In the genomic region with DNA sequence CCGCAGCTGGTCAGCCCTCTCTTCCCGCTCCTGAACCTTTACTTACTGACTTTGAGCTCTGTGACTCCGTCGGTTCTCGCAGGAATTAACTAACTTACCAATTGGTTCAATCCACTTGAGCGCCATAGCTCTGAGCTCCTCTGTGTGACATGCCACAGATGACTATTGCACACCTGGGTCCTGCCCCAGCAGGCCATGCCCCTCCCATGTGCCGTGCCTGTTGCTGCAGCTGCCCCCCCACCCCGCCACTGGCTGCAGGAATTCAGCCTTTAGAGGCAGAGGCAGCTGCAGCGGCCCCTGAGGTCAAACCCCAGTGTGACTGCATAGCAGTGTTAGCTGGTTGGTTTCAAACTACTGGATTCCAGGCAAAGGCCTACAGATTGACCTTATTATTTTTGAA, we compare ENCODE assay signal across 17 cellular contexts.
DNase-seq lines count a peak whose midpoint lies in the region; TF ChIP-seq lines count a peak whose summit lies in the region.
"Had no signal": no experiment of that assay in that cellular context is flagged by ENCODE, and none has a peak within 500 bp of the region (broad histone marks: within the 10 kb centered on the region; RNA-seq: fewer than 3 reads in every experiment).

No MANE protein-coding gene starts in this region.

- H2BK20ac ChIP-seq in H9 (ENCODE audit: low read depth, low read length, poor library complexity, severe bottlenecking): no peak overlapping the region

- H3K4me1 Mint-ChIP-seq in H9 (peaks cover 9 to 24% of the 10 kb centered on the region in 2 experiments), mesothelial cell of epicardium (peaks cover 4% of the 10 kb centered on the region), progenitor cell of endocrine pancreas (ENCODE audit: low read depth) (no peaks in the 10 kb centered on the region), HFFc6 (ENCODE audit: low read depth) (no peaks in the 10 kb centered on the region)

- no peak overlapping the region for H3T11ph ChIP-seq in H9 (ENCODE audit: low read length)

- no peak overlapping the region for H2BK12ac ChIP-seq in H9 (ENCODE audit: insufficient read length, low read depth, low read length)

- H3K4me3 Mint-ChIP-seq in H9: no peak overlapping the region
- no peak overlapping the region for H3K4me3 Mint-ChIP-seq in mesothelial cell of epicardium
- no peak overlapping the region for H3K4me3 Mint-ChIP-seq in progenitor cell of endocrine pancreas (ENCODE audit: low read depth)
- H3K4me3 Mint-ChIP-seq in HFFc6: no peak overlapping the region

- H3K27me3 Mint-ChIP-seq in H9 (ENCODE audit: low read depth) (no peaks in the 10 kb centered on the region; the same call in 1 of the 2 replicates), mesothelial cell of epicardium (ENCODE audit: low read depth) (no peaks in the 10 kb centered on the region), progenitor cell of endocrine pancreas (no peaks in the 10 kb centered on the region), HFFc6 (ENCODE audit: insufficient read depth) (no peaks in the 10 kb centered on the region; the same call in 1 of the 2 replicates)

- H3K23ac ChIP-seq in H9 (ENCODE audit: insufficient read length, low read depth, low read length): no peak overlapping the region

- H3K27ac Mint-ChIP-seq in H9 (peak overlapping the region in 1 of 3 experiments; percentile 87; a peak in 2 of 7 replicates), mesothelial cell of epicardium (peak overlapping the region; percentile 59), progenitor cell of endocrine pancreas (peak overlapping the region; percentile 13), HFFc6 (no peak overlapping the region)

- H2AK5ac ChIP-seq in H9 (ENCODE audit: insufficient read length, low read length): no peak overlapping the region

- H3K56ac ChIP-seq in H9 (ENCODE audit: insufficient read length, low read depth, low read length): no peak overlapping the region

- H3K36me3 Mint-ChIP-seq in H9 (ENCODE audit: insufficient read depth in 1 of 3, low read depth in 3 of 3) (peaks cover 6 to 34% (median 23%) of the 10 kb centered on the region in 3 experiments; a peak in 6 of 7 replicates), mesothelial cell of epicardium (peaks cover 11% of the 10 kb centered on the region), progenitor cell of endocrine pancreas (ENCODE audit: insufficient read depth) (peaks cover 7% of the 10 kb centered on the region), HFFc6 (ENCODE audit: low read depth) (peaks cover 2% of the 10 kb centered on the region; the same call in 1 of the 2 replicates)

- H3K79me2 ChIP-seq in H9 (ENCODE audit: insufficient read depth, low read length): no peaks in the 10 kb centered on the region

- H3K27me3 ChIP-seq in H9 (ENCODE audit: insufficient read depth, low read length): no peaks in the 10 kb centered on the region

- no peaks in the 10 kb centered on the region for H3K79me1 ChIP-seq in H9 (ENCODE audit: insufficient read depth, low read depth, low read length, poor library complexity, severe bottlenecking)

- no peak overlapping the region for H4K5ac ChIP-seq in H9 (ENCODE audit: insufficient read length, low read depth, low read length)

- no peak overlapping the region for H4K8ac ChIP-seq in H9 (replicated peaks; ENCODE audit: insufficient read length, low read depth, low read length)

- no peak overlapping the region for H3K4me2 ChIP-seq in H9 (ENCODE audit: insufficient read depth, insufficient read length, low read length)

- H2AFZ ChIP-seq in H9 (ENCODE audit: low read length): no peak overlapping the region

- no peaks in the 10 kb centered on the region for H3K23me2 ChIP-seq in H9 (ENCODE audit: insufficient read length, low read depth, low read length, poor library complexity, severe bottlenecking)

- H3K27ac ChIP-seq in H9 (ENCODE audit: insufficient read length, low read depth, low read length): no peak overlapping the region
- no peak overlapping the region for H3K27ac ChIP-seq in coronary artery

- H3K9me3 Mint-ChIP-seq in H9 (peaks cover 50 to 67% of the 10 kb centered on the region in 2 experiments), mesothelial cell of epicardium (peaks cover 7% of the 10 kb centered on the region), progenitor cell of endocrine pancreas (ENCODE audit: low read depth) (peaks cover 3% of the 10 kb centered on the region), HFFc6 (no peaks in the 10 kb centered on the region)

- H3K4me1 ChIP-seq in H9 (ENCODE audit: insufficient read depth, low read length): peaks cover 4% of the 10 kb centered on the region; the same call in 1 of the 2 replicates

- H4K20me1 ChIP-seq in H9 (ENCODE audit: control insufficient read depth, insufficient read depth, insufficient read length): peaks cover 2% of the 10 kb centered on the region

- H3K18ac ChIP-seq in H9 (ENCODE audit: insufficient read length, low read depth, low read length): no peak overlapping the region

- H3K9ac ChIP-seq in H9 (ENCODE audit: extremely low read depth, insufficient read length, low read length): no peak overlapping the region

- no peak overlapping the region for H3K4ac ChIP-seq in H9 (ENCODE audit: low read depth, low read length)

- H3K4me3 ChIP-seq in choroid plexus epithelial cell (ENCODE audit: low read depth, low read length) (no peak overlapping the region), coronary artery (no peak overlapping the region)

- no peak overlapping the region for H2BK120ac ChIP-seq in H9 (ENCODE audit: low read depth, low read length, poor library complexity, severe bottlenecking)

- WGBS in H9 (ENCODE audit: extremely low coverage, insufficient read length, low lambda C conversion rate): no CpG with 5 or more reads among the region's 9 CpGs

- H3K9me3 ChIP-seq in H9 (ENCODE audit: control insufficient read depth, low read depth, low read length): no peaks in the 10 kb centered on the region

- H3K14ac ChIP-seq in H9 (ENCODE audit: insufficient read depth, low read length): no peak overlapping the region

- no peak for TF ChIP-seq CTCF in H9 (conservative IDR thresholded peaks at IDR 0.05)
- no peak for TF ChIP-seq CTCF in choroid plexus epithelial cell (conservative IDR thresholded peaks at IDR 0.05; ENCODE audit: low read depth, low read length)
- TF ChIP-seq CTCF in mesothelial cell of epicardium (IDR thresholded peaks at IDR 0.05; ENCODE audit: unreplicated experiment): no peak
- TF ChIP-seq CTCF in progenitor cell of endocrine pancreas (IDR thresholded peaks at IDR 0.05; ENCODE audit: unreplicated experiment): no peak
- TF ChIP-seq CTCF in coronary artery (IDR thresholded peaks at IDR 0.05): no peak
- TF ChIP-seq CTCF in HFFc6 (IDR thresholded peaks at IDR 0.05): no peak

- no peak overlapping the region for H2BK15ac ChIP-seq in H9 (ENCODE audit: low read depth, low read length)

- H4K91ac ChIP-seq in H9 (ENCODE audit: insufficient read length, low read depth, low read length): no peak overlapping the region

- DNase-seq in H9 (peak; percentile 47), choroid plexus epithelial cell (ENCODE audit: low read depth) (peak; percentile 49), mesothelial cell of epicardium (ENCODE audit: low spot score in 2 of 2, unreplicated experiment in 2 of 2) (no peak), progenitor cell of endocrine pancreas (ENCODE audit: low spot score, unreplicated experiment) (no peak), UCSD-AML1 (lab: John Stamatoyannopoulos, UW; ENCODE audit: unreplicated experiment) (no peak), coronary artery (ENCODE audit: low spot score) (no peak), HFFc6 (no peak)
- DNase-seq: ACHN, C1 segment of cervical spinal cord, DMS79, Kasumi-1, MM.1S, NCI-H1092, NCI-H1436 treated with DMSO at 0.1 percent for 48 hours, NCI-H2029 treated with DMSO at 0.1 percent for 48 hours, NCI-H446 treated with DMSO at 0.1 percent for 48 hours, NCI-H774 had no signal

- no peak overlapping the region for H2BK5ac ChIP-seq in H9 (ENCODE audit: insufficient read length, low read length)

Comparison
In these comparisons a context has a peak if more than half of its experiments do, and no peak if none do; other contexts are left out.
1. DNase-seq: peak in H9 (single experiment) and choroid plexus epithelial cell (single experiment); none in mesothelial cell of epicardium (0 of 2), progenitor cell of endocrine pancreas (single experiment), UCSD-AML1 (single experiment), coronary artery (single experiment) and HFFc6 (single experiment).